8 cellular contexts compared by ENCODE assay signal in the genomic region with DNA sequence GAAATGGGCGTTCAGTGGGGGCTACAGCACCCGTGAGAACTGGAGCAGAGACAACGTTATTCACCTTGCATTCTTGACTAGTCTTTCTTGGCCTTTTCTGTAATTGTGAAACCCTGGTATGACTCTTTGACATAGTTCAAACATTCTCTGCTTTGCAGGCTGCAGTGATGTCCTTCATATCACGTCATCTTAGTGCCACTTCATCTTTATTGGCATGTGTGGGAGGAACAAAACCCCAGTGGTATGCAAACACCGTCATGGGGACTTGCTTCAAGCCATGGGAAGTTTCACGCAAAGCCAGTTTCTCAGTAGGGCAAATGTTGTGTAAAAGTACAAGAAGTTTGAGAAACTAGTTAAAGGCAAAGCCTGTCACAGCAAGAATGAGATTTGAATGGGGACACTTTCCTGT. TPM values are rescaled to one million over a fixed set of nuclear protein-coding genes. Genes with fewer than 3 reads are reported as not detected.
DNase-seq lines count a peak whose midpoint lies in the region; ATAC-seq and TF ChIP-seq lines count a peak whose summit lies in the region.

No MANE protein-coding gene starts in this region.

- intact Hi-C loops in upper lobe of right lung (cut with DNase I) = no loop called here
- intact Hi-C loops in heart right ventricle (cut with DNase I) = no loop called here

- no peaks in the 10 kb centered on the region for H3K36me3 ChIP-seq in upper lobe of right lung
- H3K36me3 ChIP-seq in heart right ventricle = no peaks in the 10 kb centered on the region
- no peaks in the 10 kb centered on the region for H3K36me3 ChIP-seq in MM.1S (replicated peaks; ENCODE audit: insufficient read depth, low read length)

- WGBS in heart right ventricle, 2 donors = 79 to 85% methylated on average over 6 of the region's 6 CpGs

- no peaks in the 10 kb centered on the region for H3K9me2 ChIP-seq in MM.1S (replicated peaks; ENCODE audit: insufficient read depth, low read length)

- peak overlapping the region; percentile 44 for H3K27ac ChIP-seq in upper lobe of right lung
- H3K27ac ChIP-seq in heart right ventricle = no peak overlapping the region
- no peak overlapping the region for H3K27ac ChIP-seq in MM.1S (ENCODE audit: low read length)

- no peak overlapping the region for H3K9ac ChIP-seq in MM.1S (ENCODE audit: low read length)

- H3K4me3 ChIP-seq in choroid plexus epithelial cell (ENCODE audit: low read depth, low read length) (no peak overlapping the region), upper lobe of right lung (no peak overlapping the region), heart right ventricle (no peak overlapping the region), MM.1S (ENCODE audit: low read length) (no peak overlapping the region)

- H3K27me3 ChIP-seq in upper lobe of right lung (no peaks in the 10 kb centered on the region), heart right ventricle (no peaks in the 10 kb centered on the region), MM.1S (replicated peaks; ENCODE audit: insufficient read depth, low read length) (no peaks in the 10 kb centered on the region)

- H3K4me2 ChIP-seq in MM.1S (ENCODE audit: low read depth, low read length) = no peak overlapping the region

- no peaks in the 10 kb centered on the region for H4K20me1 ChIP-seq in MM.1S (ENCODE audit: insufficient read depth, low read length)

- ATAC-seq in GM21367 (IDR thresholded peaks at IDR 0.05; ENCODE audit: unreplicated experiment) = peak; percentile 80
- peak; percentile 87 for ATAC-seq in HG03558 (IDR thresholded peaks at IDR 0.05; ENCODE audit: extremely low read depth, unreplicated experiment)
- peak; percentile 96 for ATAC-seq in upper lobe of right lung
- ATAC-seq in heart right ventricle = no peak
- ATAC-seq in omental fat pad (ENCODE audit: low FRiP score) = no peak

- H3K79me2 ChIP-seq in MM.1S (ENCODE audit: low read length) = no peaks in the 10 kb centered on the region

- H3K9me3 ChIP-seq in upper lobe of right lung (no peaks in the 10 kb centered on the region), heart right ventricle (no peaks in the 10 kb centered on the region), MM.1S (replicated peaks; ENCODE audit: insufficient read depth, low read length) (no peaks in the 10 kb centered on the region)

- H2AFZ ChIP-seq in MM.1S (ENCODE audit: low read length) = no peak overlapping the region

- no peaks in the 10 kb centered on the region for H3K4me1 ChIP-seq in upper lobe of right lung
- H3K4me1 ChIP-seq in heart right ventricle = peaks cover 0 to 11% (median 0%) of the 10 kb centered on the region in 9 donors
- H3K4me1 ChIP-seq in MM.1S (ENCODE audit: low read length) = no peaks in the 10 kb centered on the region

- DNase-seq in ELR (ENCODE audit: low read depth) (peak; percentile 45), choroid plexus epithelial cell (ENCODE audit: low read depth) (peak; percentile 39), upper lobe of right lung (no peak), heart right ventricle (no peak), MM.1S (no peak), omental fat pad (ENCODE audit: low spot score) (no peak)

- no peak for TF ChIP-seq CTCF in choroid plexus epithelial cell (conservative IDR thresholded peaks at IDR 0.05; ENCODE audit: low read depth, low read length)
- TF ChIP-seq CTCF in upper lobe of right lung (IDR thresholded peaks at IDR 0.05) = no peak
- TF ChIP-seq CTCF in heart right ventricle (IDR thresholded peaks at IDR 0.05) = no peak
- TF ChIP-seq CTCF in MM.1S (IDR thresholded peaks at IDR 0.05; ENCODE audit: low read length) = no peak
- TF ChIP-seq CTCF in omental fat pad (IDR thresholded peaks at IDR 0.05) = no peak

- no peaks in the 10 kb centered on the region for H3F3A ChIP-seq in MM.1S (ENCODE audit: insufficient read depth, low read length)

RNA-seq across cellular contexts. Expression of gene DUSP16, which starts 20.2 kb away (rescaled TPM):
- 50.6 TPM for total RNA-seq in upper lobe of right lung
- 10 to 100 TPM; 10.9 to 21.7 (median 17.6) TPM for total RNA-seq in heart right ventricle
- 1 to 10 TPM; 2.6 to 4.8 TPM for polyA plus RNA-seq in heart right ventricle
- 10 to 100 TPM; 18.2 to 29.6 (median 18.7) TPM for total RNA-seq in omental fat pad

RNA-seq across cellular contexts. Expression of gene CREBL2, which starts 28.8 kb away (rescaled TPM):
- total RNA-seq in upper lobe of right lung = 42.8 TPM
- total RNA-seq in heart right ventricle = 10 to 100 TPM; 15.2 to 26.4 (median 18.6) TPM
- 1 to 10 TPM; 9.3 to 9.9 TPM for polyA plus RNA-seq in heart right ventricle
- 10 to 100 TPM; 53.0 to 73.9 (median 63.1) TPM for total RNA-seq in omental fat pad

Comparison
In these comparisons a context has a peak if more than half of its experiments do, and no peak if none do; other contexts are left out.
1. DNase-seq: peak in ELR (single experiment) and choroid plexus epithelial cell (single experiment); none in upper lobe of right lung (single experiment), heart right ventricle (0 of 2), MM.1S (single experiment) and omental fat pad (single experiment).
2. ATAC-seq: peak in GM21367 (single experiment), HG03558 (single experiment) and upper lobe of right lung (single experiment); none in heart right ventricle (0 of 8) and omental fat pad (single experiment).